27 cellular contexts compared by ENCODE assay signal in genomic region chr2:147548453-147548852, GRCh38.
"Had no signal": no experiment of that assay in that cellular context is flagged by ENCODE, and none has a peak within 500 bp of the region (broad histone marks: within the 10 kb centered on the region; RNA-seq: fewer than 3 reads in every experiment).

No MANE protein-coding gene starts in this region.

- H3K4me1 ChIP-seq: colonic mucosa, esophagus squamous epithelium, gastrocnemius medialis, left lung, lower lobe of right lung had no signal

- H3K4me3 Mint-ChIP-seq: dendritic cell treated with granulocyte-macrophage colony-stimulating factor and Interleukin-4, amounts not matched to agents 40 ng/mL and 50 ng/mL, for 4 days; effector memory CD8-positive, alpha-beta T cell; endodermal cell; mesothelial cell of epicardium had no signal

- FAIRE-seq: endometrium, islet of Langerhans, keratinocyte had no signal

- H3K36me3 ChIP-seq: colonic mucosa, esophagus squamous epithelium, gastrocnemius medialis, heart right ventricle, left lung, lower lobe of right lung had no signal

- H3K4me3 ChIP-seq: colonic mucosa, esophagus squamous epithelium, gastrocnemius medialis, heart right ventricle, left lung, lower lobe of right lung, mucosa of descending colon had no signal

- ATAC-seq: effector memory CD8-positive, alpha-beta T cell; esophagus mucosa; gastrocnemius medialis; heart right ventricle; left cardiac atrium; left lung; left ventricle myocardium superior; lower lobe of right lung; mucosa of descending colon had no signal

- H3K27ac Mint-ChIP-seq: dendritic cell treated with granulocyte-macrophage colony-stimulating factor and Interleukin-4, amounts not matched to agents 40 ng/mL and 50 ng/mL, for 4 days; effector memory CD8-positive, alpha-beta T cell; endodermal cell; mesothelial cell of epicardium had no signal

- H3K9me3 ChIP-seq: colonic mucosa, esophagus squamous epithelium, gastrocnemius medialis, left lung, mucosa of descending colon had no signal

- DNase-seq: colonic mucosa; cortex of kidney; effector CD8-positive, alpha-beta T cell; effector memory CD8-positive, alpha-beta T cell; endodermal cell; erythroblast; esophagus squamous epithelium; foreskin fibroblast; foreskin melanocyte; gastrocnemius medialis; glutamatergic neuron; head of caudate nucleus; heart right ventricle; hippocampal formation; left cardiac atrium; left lung; left ventricle myocardium superior; lower lobe of right lung; mesenchymal stem cell; mucosa of descending colon had no signal

- H3K27ac ChIP-seq: colonic mucosa, epithelial cell of prostate, esophagus squamous epithelium, gastrocnemius medialis, heart right ventricle, left lung, lower lobe of right lung had no signal

- H3K9me3 Mint-ChIP-seq: effector memory CD8-positive, alpha-beta T cell; endodermal cell had no signal

- H3K27me3 Mint-ChIP-seq: dendritic cell treated with granulocyte-macrophage colony-stimulating factor and Interleukin-4, amounts not matched to agents 40 ng/mL and 50 ng/mL, for 4 days; effector memory CD8-positive, alpha-beta T cell had no signal

- H3K36me3 Mint-ChIP-seq: mesothelial cell of epicardium had no signal

- H3K27me3 ChIP-seq: colonic mucosa, esophagus squamous epithelium, gastrocnemius medialis, heart right ventricle, left lung had no signal
